In genomic region chr5:52787600-52788504, GRCh38 we compare ENCODE assay signal across 1 cellular context.
TF ChIP-seq lines count a peak whose summit lies in the region.

Gene ITGA1 (plus strand): TSS chr5:52787916. CDS start chr5:52788354, 438 bp downstream.
Gene PELO (plus strand): TSS chr5:52787916. CDS start chr5:52800395, 12,479 bp downstream.

TF ChIP-seq in HEK293, 187 proteins besides CTCF, POLR2A, EP300 and RAD21 (continued from another document):
- TF ChIP-seq, protein P1, sequence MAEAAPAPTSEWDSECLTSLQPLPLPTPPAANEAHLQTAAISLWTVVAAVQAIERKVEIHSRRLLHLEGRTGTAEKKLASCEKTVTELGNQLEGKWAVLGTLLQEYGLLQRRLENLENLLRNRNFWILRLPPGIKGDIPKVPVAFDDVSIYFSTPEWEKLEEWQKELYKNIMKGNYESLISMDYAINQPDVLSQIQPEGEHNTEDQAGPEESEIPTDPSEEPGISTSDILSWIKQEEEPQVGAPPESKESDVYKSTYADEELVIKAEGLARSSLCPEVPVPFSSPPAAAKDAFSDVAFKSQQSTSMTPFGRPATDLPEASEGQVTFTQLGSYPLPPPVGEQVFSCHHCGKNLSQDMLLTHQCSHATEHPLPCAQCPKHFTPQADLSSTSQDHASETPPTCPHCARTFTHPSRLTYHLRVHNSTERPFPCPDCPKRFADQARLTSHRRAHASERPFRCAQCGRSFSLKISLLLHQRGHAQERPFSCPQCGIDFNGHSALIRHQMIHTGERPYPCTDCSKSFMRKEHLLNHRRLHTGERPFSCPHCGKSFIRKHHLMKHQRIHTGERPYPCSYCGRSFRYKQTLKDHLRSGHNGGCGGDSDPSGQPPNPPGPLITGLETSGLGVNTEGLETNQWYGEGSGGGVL (tag by site-specific recombination; IDR thresholded peaks at IDR 0.05): peak; percentile 57; the same call in 1 of the 2 replicates
- TF ChIP-seq ZNF692 (tag by site-specific recombination; IDR thresholded peaks at IDR 0.05) (peak; percentile 44; the same call in 1 of the 2 replicates), ZNF138 (tag by site-specific recombination; IDR thresholded peaks at IDR 0.05; ENCODE audit: borderline replicate concordance) (no peak), ZNF24 (tag by site-specific recombination; IDR thresholded peaks at IDR 0.05) (peak; percentile 49; the same call in 1 of the 2 replicates), ZNF366 (tag by site-specific recombination; conservative IDR thresholded peaks at IDR 0.05) (peak; percentile 81), PRDM1 (tag by site-specific recombination; IDR thresholded peaks at IDR 0.05) (no peak), ZSCAN30 (tag by site-specific recombination; IDR thresholded peaks at IDR 0.05) (peak; percentile 61; the same call in 1 of the 2 replicates), ZNF555 (tag by site-specific recombination; conservative IDR thresholded peaks at IDR 0.05) (no peak), ZNF274 (IDR thresholded peaks at IDR 0.05; ENCODE audit: low read length) (no peak), ZNF274 (tag by site-specific recombination; IDR thresholded peaks at IDR 0.05; ENCODE audit: borderline replicate concordance) (no peak), ZNF311 (tag by site-specific recombination; IDR thresholded peaks at IDR 0.05; ENCODE audit: borderline replicate concordance) (no peak), ZXDB (tag by site-specific recombination; IDR thresholded peaks at IDR 0.05) (peak; percentile 85), ZBTB1 (tag by site-specific recombination; IDR thresholded peaks at IDR 0.05) (no peak), SP7 (tag by site-specific recombination; IDR thresholded peaks at IDR 0.05) (peak; percentile 28; the same call in 1 of the 2 replicates), ZNF510 (tag by site-specific recombination; IDR thresholded peaks at IDR 0.05; ENCODE audit: insufficient replicate concordance) (no peak), ZNF785 (tag by site-specific recombination; IDR thresholded peaks at IDR 0.05) (no peak), ZNF610 (tag by site-specific recombination; IDR thresholded peaks at IDR 0.05; ENCODE audit: borderline replicate concordance) (no peak), GLI2 (tag by site-specific recombination; IDR thresholded peaks at IDR 0.05; ENCODE audit: borderline replicate concordance, low read depth) (no peak), KLF1 (tag by site-specific recombination; IDR thresholded peaks at IDR 0.05) (peak; percentile 55), ZNF629 (tag by site-specific recombination; IDR thresholded peaks at IDR 0.05) (peak; percentile 61; the same call in 1 of the 2 replicates), ZNF624 (tag by site-specific recombination; IDR thresholded peaks at IDR 0.05) (no peak), ZSCAN23 (tag by site-specific recombination; IDR thresholded peaks at IDR 0.05) (no peak), YY1 (tag by site-specific recombination; IDR thresholded peaks at IDR 0.05) (peak; percentile 63), ZNF132 (tag by site-specific recombination; IDR thresholded peaks at IDR 0.05; ENCODE audit: borderline replicate concordance) (no peak), ZBTB8A (tag by site-specific recombination; IDR thresholded peaks at IDR 0.05) (peak; percentile 99), KLF9 (tag by site-specific recombination; IDR thresholded peaks at IDR 0.05; ENCODE audit: low read depth) (peak; percentile 28), ZEB2 (tag by site-specific recombination; IDR thresholded peaks at IDR 0.05) (peak; percentile 67; the same call in 1 of the 2 replicates), ZNF10 (tag by site-specific recombination; IDR thresholded peaks at IDR 0.05) (0 out of 2 replicates have a peak, but pooled peaks have one; percentile 8), ZNF596 (tag by site-specific recombination; IDR thresholded peaks at IDR 0.05) (peak; percentile 61; the same call in 1 of the 2 replicates), ZBTB17 (tag by site-specific recombination; IDR thresholded peaks at IDR 0.05) (peak; percentile 95), ZNF548 (tag by site-specific recombination; IDR thresholded peaks at IDR 0.05) (no peak), MZF1 (tag by site-specific recombination; IDR thresholded peaks at IDR 0.05; ENCODE audit: borderline replicate concordance) (peak; percentile 84), FEZF1 (tag by site-specific recombination; IDR thresholded peaks at IDR 0.05) (no peak), ZNF677 (tag by site-specific recombination; IDR thresholded peaks at IDR 0.05) (no peak), ZFP37 (tag by site-specific recombination; IDR thresholded peaks at IDR 0.05) (peak; percentile 73; the same call in 1 of the 2 replicates), ZNF560 (tag by site-specific recombination; IDR thresholded peaks at IDR 0.05; ENCODE audit: borderline replicate concordance) (no peak)
- TF ChIP-seq, protein P2, sequence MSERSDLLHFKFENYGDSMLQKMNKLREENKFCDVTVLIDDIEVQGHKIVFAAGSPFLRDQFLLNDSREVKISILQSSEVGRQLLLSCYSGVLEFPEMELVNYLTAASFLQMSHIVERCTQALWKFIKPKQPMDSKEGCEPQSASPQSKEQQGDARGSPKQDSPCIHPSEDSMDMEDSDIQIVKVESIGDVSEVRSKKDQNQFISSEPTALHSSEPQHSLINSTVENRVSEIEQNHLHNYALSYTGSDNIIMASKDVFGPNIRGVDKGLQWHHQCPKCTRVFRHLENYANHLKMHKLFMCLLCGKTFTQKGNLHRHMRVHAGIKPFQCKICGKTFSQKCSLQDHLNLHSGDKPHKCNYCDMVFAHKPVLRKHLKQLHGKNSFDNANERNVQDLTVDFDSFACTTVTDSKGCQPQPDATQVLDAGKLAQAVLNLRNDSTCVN (tag by site-specific recombination; optimal IDR thresholded peaks at IDR 0.05): peak; percentile 87
- TF ChIP-seq, protein P3, sequence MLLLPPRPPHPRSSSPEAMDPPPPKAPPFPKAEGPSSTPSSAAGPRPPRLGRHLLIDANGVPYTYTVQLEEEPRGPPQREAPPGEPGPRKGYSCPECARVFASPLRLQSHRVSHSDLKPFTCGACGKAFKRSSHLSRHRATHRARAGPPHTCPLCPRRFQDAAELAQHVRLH (tag by site-specific recombination; IDR thresholded peaks at IDR 0.05): peak; percentile 60
